ENCODE assay signal across 8 cellular contexts in the genomic region with DNA sequence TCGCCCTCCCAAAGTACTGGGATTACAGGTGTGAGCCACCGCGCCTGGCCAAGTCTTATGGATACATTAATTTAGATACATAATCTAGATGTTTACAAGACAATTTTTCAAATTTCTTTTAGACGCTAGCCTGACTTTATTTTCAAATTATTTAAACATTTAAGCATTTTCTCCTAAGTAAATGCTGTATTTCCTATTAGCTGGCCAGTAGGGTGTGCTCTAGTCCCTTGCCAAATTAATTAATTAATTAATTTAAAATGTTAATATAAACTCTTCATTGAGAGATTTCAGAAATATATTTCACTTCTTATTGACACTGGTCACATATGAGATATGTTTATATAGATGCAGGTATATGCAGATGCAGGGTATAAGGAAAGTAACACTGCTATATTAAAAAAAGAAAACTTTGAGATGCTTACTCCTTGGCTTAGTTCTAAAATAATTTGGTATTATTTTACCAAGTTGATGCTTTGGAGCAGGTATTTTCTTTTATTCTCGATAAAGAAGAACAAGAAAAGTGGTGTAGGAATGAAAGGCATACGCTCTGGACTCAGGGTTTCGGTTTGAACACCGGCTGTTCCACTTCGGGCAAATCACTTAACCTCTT.
DNase-seq lines count a peak whose midpoint lies in the region; ATAC-seq and TF ChIP-seq lines count a peak whose summit lies in the region.

No MANE protein-coding gene starts in this region.

- H3K9ac ChIP-seq in parathyroid adenoma: no peak overlapping the region

- ATAC-seq in GM19455 (IDR thresholded peaks at IDR 0.05; ENCODE audit: unreplicated experiment): no peak

- H3K4me3 ChIP-seq in parathyroid adenoma (ENCODE audit: low read depth, low read length): no peak overlapping the region

- peaks cover 6% of the 10 kb centered on the region for H3K4me1 ChIP-seq in parathyroid adenoma

- TF ChIP-seq CTCF in parathyroid adenoma (IDR thresholded peaks at IDR 0.05): peak; percentile 66

- H3K27ac ChIP-seq in parathyroid adenoma (no peak overlapping the region), substantia nigra (ENCODE audit: low read depth, low read length, poor library complexity, severe bottlenecking) (no peak overlapping the region)

- H3K4me2 ChIP-seq in parathyroid adenoma (ENCODE audit: low read length): no peak overlapping the region

- H3K36me3 ChIP-seq in parathyroid adenoma (ENCODE audit: control insufficient read depth, insufficient read depth, low read length): no peaks in the 10 kb centered on the region

- H2AFZ ChIP-seq in parathyroid adenoma: no peak overlapping the region

- no peaks in the 10 kb centered on the region for H3K27me3 ChIP-seq in parathyroid adenoma (ENCODE audit: control insufficient read depth, insufficient read depth, low read length)

- no peaks in the 10 kb centered on the region for H3K9me3 ChIP-seq in parathyroid adenoma (ENCODE audit: control insufficient read depth, low read length)

- DNase-seq in stimulated activated CD4-positive, alpha-beta T cell treated with anti-CD3 and anti-CD28 coated beads, Interleukin-15, amount 100 ng/mL, for 24 hours: peak; percentile 31
- DNase-seq in stimulated activated CD4-positive, alpha-beta T cell treated with anti-CD3 and anti-CD28 coated beads, Interleukin-4, amount 100 ng/mL, for 1 hour: no peak
- DNase-seq in NCI-H69 (lab: John Stamatoyannopoulos, UW) (peak; percentile 41), dedifferentiated amniotic fluid mesenchymal stem cell (ENCODE audit: extremely low spot score) (peak; percentile 69), substantia nigra (lab: John Stamatoyannopoulos, UW) (no peak), AG08396 (ENCODE audit: low spot score) (no peak)

- no peaks in the 10 kb centered on the region for H3K79me2 ChIP-seq in parathyroid adenoma

Comparison
In these comparisons a context has a peak if more than half of its experiments do, and no peak if none do; other contexts are left out.
1. DNase-seq: peak in stimulated activated CD4-positive, alpha-beta T cell treated with anti-CD3 and anti-CD28 coated beads, Interleukin-15, amount 100 ng/mL, for 24 hours (single experiment), NCI-H69 (single experiment) and dedifferentiated amniotic fluid mesenchymal stem cell (single experiment); none in stimulated activated CD4-positive, alpha-beta T cell treated with anti-CD3 and anti-CD28 coated beads, Interleukin-4, amount 100 ng/mL, for 1 hour (single experiment), substantia nigra (0 of 49) and AG08396 (single experiment).